ENCODE assay signal across 1 cellular context in the genomic region with DNA sequence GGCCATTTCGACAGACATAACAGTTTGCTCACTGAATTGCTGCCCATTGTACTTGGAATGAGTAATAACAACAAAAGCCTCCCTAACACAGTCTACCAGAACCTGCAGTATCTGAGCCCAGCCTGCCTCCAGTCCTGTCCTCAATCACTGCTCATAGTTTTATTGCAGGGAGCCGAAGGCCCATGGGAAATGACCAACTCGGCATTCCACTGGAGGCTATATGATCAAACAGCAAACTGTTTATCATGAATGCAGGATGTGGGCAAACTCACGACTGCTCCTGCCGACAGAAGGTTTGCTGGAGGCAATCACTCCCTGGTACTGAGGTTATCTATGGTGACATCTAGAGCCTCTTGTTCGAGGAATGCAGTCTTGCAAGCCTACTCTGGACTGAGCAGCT.
TF ChIP-seq lines count a peak whose summit lies in the region.

No MANE protein-coding gene starts in this region.

TF ChIP-seq in WTC11, 78 proteins besides CTCF, POLR2A, EP300 and RAD21:
- TF ChIP-seq SP1 (CRISPR knock-in tag; conservative IDR thresholded peaks at IDR 0.05) (no peak), KAT7 (CRISPR knock-in tag; IDR thresholded peaks at IDR 0.05; ENCODE audit: borderline replicate concordance) (no peak), CREM (CRISPR knock-in tag; IDR thresholded peaks at IDR 0.05) (no peak), TP53 (CRISPR knock-in tag; IDR thresholded peaks at IDR 0.05) (no peak), NR3C1 (CRISPR knock-in tag; conservative IDR thresholded peaks at IDR 0.05; ENCODE audit: low read depth) (no peak), RELA (CRISPR knock-in tag; IDR thresholded peaks at IDR 0.05; ENCODE audit: borderline replicate concordance) (no peak), MYBL2 (CRISPR knock-in tag; IDR thresholded peaks at IDR 0.05) (no peak), ESRRA (CRISPR knock-in tag; IDR thresholded peaks at IDR 0.05; ENCODE audit: borderline replicate concordance) (no peak), TCF7 (CRISPR knock-in tag; IDR thresholded peaks at IDR 0.05; ENCODE audit: low read depth) (no peak), ZNF671 (CRISPR knock-in tag; IDR thresholded peaks at IDR 0.05) (no peak), ZNF138 (CRISPR knock-in tag; conservative IDR thresholded peaks at IDR 0.05) (no peak), SMAD3 (CRISPR knock-in tag; IDR thresholded peaks at IDR 0.05; ENCODE audit: borderline replicate concordance) (no peak)
- TF ChIP-seq, protein P1, sequence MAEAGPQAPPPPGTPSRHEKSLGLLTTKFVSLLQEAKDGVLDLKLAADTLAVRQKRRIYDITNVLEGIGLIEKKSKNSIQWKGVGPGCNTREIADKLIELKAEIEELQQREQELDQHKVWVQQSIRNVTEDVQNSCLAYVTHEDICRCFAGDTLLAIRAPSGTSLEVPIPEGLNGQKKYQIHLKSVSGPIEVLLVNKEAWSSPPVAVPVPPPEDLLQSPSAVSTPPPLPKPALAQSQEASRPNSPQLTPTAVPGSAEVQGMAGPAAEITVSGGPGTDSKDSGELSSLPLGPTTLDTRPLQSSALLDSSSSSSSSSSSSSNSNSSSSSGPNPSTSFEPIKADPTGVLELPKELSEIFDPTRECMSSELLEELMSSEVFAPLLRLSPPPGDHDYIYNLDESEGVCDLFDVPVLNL (CRISPR knock-in tag; IDR thresholded peaks at IDR 0.05; ENCODE audit: borderline replicate concordance, low read depth): no peak
- TF ChIP-seq, protein P2, sequence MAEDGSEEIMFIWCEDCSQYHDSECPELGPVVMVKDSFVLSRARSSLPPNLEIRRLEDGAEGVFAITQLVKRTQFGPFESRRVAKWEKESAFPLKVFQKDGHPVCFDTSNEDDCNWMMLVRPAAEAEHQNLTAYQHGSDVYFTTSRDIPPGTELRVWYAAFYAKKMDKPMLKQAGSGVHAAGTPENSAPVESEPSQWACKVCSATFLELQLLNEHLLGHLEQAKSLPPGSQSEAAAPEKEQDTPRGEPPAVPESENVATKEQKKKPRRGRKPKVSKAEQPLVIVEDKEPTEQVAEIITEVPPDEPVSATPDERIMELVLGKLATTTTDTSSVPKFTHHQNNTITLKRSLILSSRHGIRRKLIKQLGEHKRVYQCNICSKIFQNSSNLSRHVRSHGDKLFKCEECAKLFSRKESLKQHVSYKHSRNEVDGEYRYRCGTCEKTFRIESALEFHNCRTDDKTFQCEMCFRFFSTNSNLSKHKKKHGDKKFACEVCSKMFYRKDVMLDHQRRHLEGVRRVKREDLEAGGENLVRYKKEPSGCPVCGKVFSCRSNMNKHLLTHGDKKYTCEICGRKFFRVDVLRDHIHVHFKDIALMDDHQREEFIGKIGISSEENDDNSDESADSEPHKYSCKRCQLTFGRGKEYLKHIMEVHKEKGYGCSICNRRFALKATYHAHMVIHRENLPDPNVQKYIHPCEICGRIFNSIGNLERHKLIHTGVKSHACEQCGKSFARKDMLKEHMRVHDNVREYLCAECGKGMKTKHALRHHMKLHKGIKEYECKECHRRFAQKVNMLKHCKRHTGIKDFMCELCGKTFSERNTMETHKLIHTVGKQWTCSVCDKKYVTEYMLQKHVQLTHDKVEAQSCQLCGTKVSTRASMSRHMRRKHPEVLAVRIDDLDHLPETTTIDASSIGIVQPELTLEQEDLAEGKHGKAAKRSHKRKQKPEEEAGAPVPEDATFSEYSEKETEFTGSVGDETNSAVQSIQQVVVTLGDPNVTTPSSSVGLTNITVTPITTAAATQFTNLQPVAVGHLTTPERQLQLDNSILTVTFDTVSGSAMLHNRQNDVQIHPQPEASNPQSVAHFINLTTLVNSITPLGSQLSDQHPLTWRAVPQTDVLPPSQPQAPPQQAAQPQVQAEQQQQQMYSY (CRISPR knock-in tag; IDR thresholded peaks at IDR 0.05): no peak
- TF ChIP-seq, protein P3, sequence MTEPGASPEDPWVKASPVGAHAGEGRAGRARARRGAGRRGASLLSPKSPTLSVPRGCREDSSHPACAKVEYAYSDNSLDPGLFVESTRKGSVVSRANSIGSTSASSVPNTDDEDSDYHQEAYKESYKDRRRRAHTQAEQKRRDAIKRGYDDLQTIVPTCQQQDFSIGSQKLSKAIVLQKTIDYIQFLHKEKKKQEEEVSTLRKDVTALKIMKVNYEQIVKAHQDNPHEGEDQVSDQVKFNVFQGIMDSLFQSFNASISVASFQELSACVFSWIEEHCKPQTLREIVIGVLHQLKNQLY (CRISPR knock-in tag; IDR thresholded peaks at IDR 0.05): no peak
- TF ChIP-seq, protein P4, sequence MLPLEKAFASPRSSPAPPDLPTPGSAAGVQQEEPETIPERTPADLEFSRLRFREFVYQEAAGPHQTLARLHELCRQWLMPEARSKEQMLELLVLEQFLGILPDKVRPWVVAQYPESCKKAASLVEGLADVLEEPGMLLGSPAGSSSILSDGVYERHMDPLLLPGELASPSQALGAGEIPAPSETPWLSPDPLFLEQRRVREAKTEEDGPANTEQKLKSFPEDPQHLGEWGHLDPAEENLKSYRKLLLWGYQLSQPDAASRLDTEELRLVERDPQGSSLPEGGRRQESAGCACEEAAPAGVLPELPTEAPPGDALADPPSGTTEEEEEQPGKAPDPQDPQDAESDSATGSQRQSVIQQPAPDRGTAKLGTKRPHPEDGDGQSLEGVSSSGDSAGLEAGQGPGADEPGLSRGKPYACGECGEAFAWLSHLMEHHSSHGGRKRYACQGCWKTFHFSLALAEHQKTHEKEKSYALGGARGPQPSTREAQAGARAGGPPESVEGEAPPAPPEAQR (CRISPR knock-in tag; IDR thresholded peaks at IDR 0.05): no peak
